In the genomic region with DNA sequence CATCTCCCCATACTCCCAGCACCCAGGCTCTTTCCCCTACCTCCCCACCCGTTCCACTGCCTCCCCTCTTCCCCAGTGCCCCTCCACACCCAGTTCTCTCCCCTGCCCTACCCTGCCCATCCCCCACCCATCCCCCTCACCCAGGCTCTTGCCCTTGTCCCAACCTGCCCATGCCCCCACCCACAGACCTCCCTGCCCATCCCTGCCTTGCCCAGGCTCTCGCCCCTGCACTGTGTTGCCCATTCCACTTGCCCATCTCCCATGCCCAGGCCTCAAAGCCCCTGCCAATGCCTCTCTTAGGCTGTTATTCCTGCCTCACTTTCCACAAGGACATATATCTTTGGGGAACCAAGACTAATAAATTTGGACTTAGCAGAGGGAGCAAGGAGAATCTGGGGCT, we compare ENCODE assay signal across 21 cellular contexts.
"Had no signal": no experiment of that assay in that cellular context is flagged by ENCODE, and none has a peak within 500 bp of the region (broad histone marks: within the 10 kb centered on the region; RNA-seq: fewer than 3 reads in every experiment).

No MANE protein-coding gene starts in this region.

- H3K27ac Mint-ChIP-seq: activated CD8-positive, alpha-beta memory T cell treated with anti-CD3 and anti-CD28 coated beads, Interleukin-2, amount 10 ng/mL, durations not matched to agents 7 days and 5 days; activated naive CD4-positive, alpha-beta T cell treated with anti-CD3 and anti-CD28 coated beads, Interleukin-2, amount 50 U/mL, for 24 hours; activated T-cell treated with anti-CD3 and anti-CD28 coated beads, Interleukin-2, amount 50 U/mL, for 24 hours; activated T-helper 1 cell treated with anti-CD3 and anti-CD28 coated beads, Interleukin-12 subunit alpha, Interleukin-12 subunit beta, Interleukin-2, Interleukin-4 antibody, amounts not matched to agents 30 ng/mL and 10 ng/mL and 1 ng/mL, durations not matched to agents 14 hours and 24 hours and 36 hours had no signal

- H3K27me3 ChIP-seq: ascending aorta, brain microvascular endothelial cell, MG63 had no signal

- H3K9me3 ChIP-seq: ascending aorta, MG63 had no signal

- H3K36me3 ChIP-seq: ascending aorta, brain microvascular endothelial cell, MG63 had no signal

- H3K27ac ChIP-seq: ascending aorta, brain microvascular endothelial cell, VCaP had no signal

- H3K4me3 Mint-ChIP-seq: activated CD8-positive, alpha-beta memory T cell treated with anti-CD3 and anti-CD28 coated beads, Interleukin-2, amount 10 ng/mL, durations not matched to agents 7 days and 5 days; activated naive CD4-positive, alpha-beta T cell treated with anti-CD3 and anti-CD28 coated beads, Interleukin-2, amount 50 U/mL, for 24 hours; activated T-cell treated with anti-CD3 and anti-CD28 coated beads, Interleukin-2, amount 50 U/mL, for 24 hours; activated T-helper 1 cell treated with anti-CD3 and anti-CD28 coated beads, Interleukin-12 subunit alpha, Interleukin-12 subunit beta, Interleukin-2, Interleukin-4 antibody, amounts not matched to agents 30 ng/mL and 10 ng/mL and 1 ng/mL, durations not matched to agents 14 hours and 24 hours and 36 hours had no signal

- H3K9me3 Mint-ChIP-seq: activated naive CD4-positive, alpha-beta T cell treated with anti-CD3 and anti-CD28 coated beads, Interleukin-2, amount 50 U/mL, for 24 hours; activated T-cell treated with anti-CD3 and anti-CD28 coated beads, Interleukin-2, amount 50 U/mL, for 24 hours; activated T-helper 1 cell treated with anti-CD3 and anti-CD28 coated beads, Interleukin-12 subunit alpha, Interleukin-12 subunit beta, Interleukin-2, Interleukin-4 antibody, amounts not matched to agents 30 ng/mL and 10 ng/mL and 1 ng/mL, durations not matched to agents 14 hours and 24 hours and 36 hours had no signal

- H3K4me1 Mint-ChIP-seq: activated CD8-positive, alpha-beta memory T cell treated with anti-CD3 and anti-CD28 coated beads, Interleukin-2, amount 10 ng/mL, durations not matched to agents 7 days and 5 days; activated naive CD4-positive, alpha-beta T cell treated with anti-CD3 and anti-CD28 coated beads, Interleukin-2, amount 50 U/mL, for 24 hours had no signal

- DNase-seq: activated CD4-positive, alpha-beta T cell treated with anti-CD3 and anti-CD28 coated beads for 48 hours; activated CD4-positive, alpha-beta T cell treated with anti-CD3 and anti-CD28 coated beads, Interleukin-2, amount 50 U/mL, for 4 hours; activated CD4-positive, CD25-positive, alpha-beta regulatory T cell; activated CD8-positive, alpha-beta memory T cell treated with anti-CD3 and anti-CD28 coated beads, Interleukin-2, amount 10 ng/mL, durations not matched to agents 7 days and 5 days; activated effector memory CD4-positive, alpha-beta T cell treated with Interleukin-2 at 50 U/mL for 16 hours; activated naive CD4-positive, alpha-beta T cell; activated T-cell treated with anti-CD3 and anti-CD28 coated beads, Interleukin-2, amount 50 U/mL, for 24 hours; brain microvascular endothelial cell; NCI-H1092 treated with DMSO at 0.1 percent for 48 hours; NCI-H1417 treated with DMSO at 0.1 percent for 48 hours; NCI-H2107; NCI-H226; NCI-H526; NCI-H774; SIG-M5; T-helper 1 cell had no signal

- H3K4me3 ChIP-seq: ascending aorta, MG63 had no signal

- ATAC-seq: activated CD8-positive, alpha-beta memory T cell treated with anti-CD3 and anti-CD28 coated beads, Interleukin-2, amount 10 ng/mL, durations not matched to agents 7 days and 5 days had no signal

- H3K36me3 Mint-ChIP-seq: activated CD8-positive, alpha-beta memory T cell treated with anti-CD3 and anti-CD28 coated beads, Interleukin-2, amount 10 ng/mL, durations not matched to agents 7 days and 5 days; activated naive CD4-positive, alpha-beta T cell treated with anti-CD3 and anti-CD28 coated beads, Interleukin-2, amount 50 U/mL, for 24 hours had no signal

- H3K27me3 Mint-ChIP-seq: activated CD8-positive, alpha-beta memory T cell treated with anti-CD3 and anti-CD28 coated beads, Interleukin-2, amount 10 ng/mL, durations not matched to agents 7 days and 5 days; activated naive CD4-positive, alpha-beta T cell treated with anti-CD3 and anti-CD28 coated beads, Interleukin-2, amount 50 U/mL, for 24 hours; activated T-cell treated with anti-CD3 and anti-CD28 coated beads, Interleukin-2, amount 50 U/mL, for 24 hours had no signal
